Comparison of ENCODE assay signal across 4 cellular contexts in genomic region chr1:198948895-198949659, GRCh38.
"Had no signal": no experiment of that assay in that cellular context is flagged by ENCODE, and none has a peak within 500 bp of the region (broad histone marks: within the 10 kb centered on the region; RNA-seq: fewer than 3 reads in every experiment).

No MANE protein-coding gene starts in this region.

- H3K4me3 ChIP-seq: GM23338, K562 had no signal

- ATAC-seq: GM23338, K562 had no signal

- H3K4me2 ChIP-seq: GM23338 had no signal

- H2AFZ ChIP-seq: GM23338 had no signal

- DNase-seq: H9, HCEC 1CT had no signal
